Comparison of ENCODE assay signal across 8 cellular contexts in the genomic region with DNA sequence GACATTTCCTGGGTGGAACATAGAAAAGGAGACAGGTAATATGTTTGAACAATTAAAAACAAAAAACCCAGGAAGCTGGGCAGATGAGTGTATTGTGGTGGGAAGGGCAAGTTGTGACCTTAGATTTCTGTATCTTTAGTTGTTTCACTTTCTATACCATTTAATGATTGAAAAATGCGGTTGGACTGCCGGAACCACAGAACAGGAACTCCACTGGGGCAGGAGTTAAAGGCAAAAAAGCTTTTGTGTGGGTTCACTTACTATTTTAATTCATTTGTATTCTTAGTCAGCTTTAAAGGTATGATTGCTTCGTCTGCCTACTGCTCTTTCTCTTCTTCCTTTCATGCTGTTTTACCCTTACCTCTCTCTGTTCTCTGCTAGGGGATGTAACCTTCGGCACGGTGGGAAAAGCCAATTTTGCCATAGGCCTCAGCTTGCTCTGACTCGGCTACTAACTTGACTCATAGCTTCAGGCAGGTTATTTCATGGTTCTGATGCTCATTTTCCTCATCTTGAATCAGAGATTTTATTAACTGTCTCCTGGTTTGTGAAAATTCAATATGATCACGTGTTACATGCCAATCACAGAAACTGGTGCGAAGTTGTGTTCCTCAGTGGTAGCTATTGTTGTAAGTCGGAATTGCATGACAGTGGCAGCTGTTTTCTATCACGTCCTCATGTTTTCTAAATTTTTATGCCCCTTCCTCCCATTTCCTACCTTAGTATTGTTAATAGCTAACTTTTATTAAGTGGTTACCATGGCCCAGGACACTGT. TPM values are rescaled to one million over a fixed set of nuclear protein-coding genes. Genes with fewer than 3 reads are reported as not detected.
A peak's percentile ranks its signal among the peaks of the same experiment; 100 is the strongest.
DNase-seq lines count a peak whose midpoint lies in the region; ATAC-seq, FAIRE-seq and TF ChIP-seq lines count a peak whose summit lies in the region.

No MANE protein-coding gene starts in this region.

- H3K4me1 ChIP-seq in hepatocyte (ENCODE audit: insufficient read depth) (peaks cover 5% of the 10 kb centered on the region), pancreas (peaks cover 11 to 16% (median 15%) of the 10 kb centered on the region in 3 donors)

- FAIRE-seq in pancreas (lab: Jason Lieb, UNC) = no peak

- POLR2A ChIA-PET in activated B cell treated with CpG ODN at 0.5 μM for 24 hours (lab: Charles Lee) = interaction anchor here (0.9 to 4.2 kb wide), 17 partner anchors 8 to 93 kb away, joined by 3 to 72 read pairs (median 6); no protein-coding TSS in a partner anchor

- intact Hi-C loops in activated B cell treated with CpG ODN at 0.5 μM for 24 hours (cut with micrococcal nuclease) (loop anchor here (1.0 to 2.0 kb wide), 2 partner anchors 9 to 23 kb away; no protein-coding TSS in a partner anchor), pancreas (cut with DNase I) (loop anchor here in 1 of 3 donors (10.0 kb wide), 1 partner anchor 55 kb away; no protein-coding TSS in a partner anchor)

- H3K27me3 ChIP-seq in hepatocyte (no peaks in the 10 kb centered on the region), pancreas (no peaks in the 10 kb centered on the region)

- peak overlapping the region; percentile 77 for H3K4me2 ChIP-seq in hepatocyte

- H3K36me3 ChIP-seq in hepatocyte (replicated peaks; ENCODE audit: insufficient read depth, low read depth) (no peaks in the 10 kb centered on the region), pancreas (no peaks in the 10 kb centered on the region)

- peak; percentile 65 for ATAC-seq in GM19395 (IDR thresholded peaks at IDR 0.05; ENCODE audit: unreplicated experiment)
- ATAC-seq in HG03442 (IDR thresholded peaks at IDR 0.05; ENCODE audit: unreplicated experiment) = peak; percentile 76
- ATAC-seq in activated B cell treated with CpG ODN at 0.5 μM for 24 hours (ENCODE audit: low read depth) = peak; percentile 22
- ATAC-seq in pancreas = no peak

- no peak overlapping the region for H2AFZ ChIP-seq in hepatocyte

- H3K4me1 Mint-ChIP-seq in activated B cell treated with CpG ODN at 0.5 μM for 24 hours = peaks cover 55% of the 10 kb centered on the region

- in situ Hi-C loops in ACHN (cut with HindIII; ENCODE audit: low pct_ligation_motif_present, low pct_unique_long_range_greater_than_20kb, low sequenced_read_pairs) = no loop called here

- H3K9me2 ChIP-seq in hepatocyte (replicated peaks; ENCODE audit: insufficient read depth) = no peaks in the 10 kb centered on the region

- H3K9me3 Mint-ChIP-seq in activated B cell treated with CpG ODN at 0.5 μM for 24 hours = no peaks in the 10 kb centered on the region

- peak overlapping the region; percentile 92 for H3K4me3 Mint-ChIP-seq in activated B cell treated with CpG ODN at 0.5 μM for 24 hours

- H3K27ac ChIP-seq in hepatocyte = peak overlapping the region; percentile 82
- H3K27ac ChIP-seq in pancreas = peak overlapping the region in 2 of 4 donors; percentile 92 to 94

- DNase-seq in ACHN = peak; percentile 19
- no peak for DNase-seq in activated B cell treated with CpG ODN at 0.5 μM for 24 hours
- DNase-seq in hepatocyte (ENCODE audit: low spot score) = no peak
- no peak for DNase-seq in HuH-7 (ENCODE audit: low spot score)
- DNase-seq in pancreas = no peak
- no peak for DNase-seq in NCI-H1417 (lab: John Stamatoyannopoulos, UW)

- no peaks in the 10 kb centered on the region for H4K20me1 ChIP-seq in hepatocyte (ENCODE audit: insufficient read depth, poor library complexity, severe bottlenecking)

- no peaks in the 10 kb centered on the region for H3K27me3 Mint-ChIP-seq in activated B cell treated with CpG ODN at 0.5 μM for 24 hours

- H3K36me3 Mint-ChIP-seq in activated B cell treated with CpG ODN at 0.5 μM for 24 hours (ENCODE audit: low read depth) = peaks cover 16% of the 10 kb centered on the region

- H3K4me3 ChIP-seq in hepatocyte (peak overlapping the region; percentile 63), pancreas (no peak overlapping the region)

- 88% methylated on average over 10 of the region's 10 CpGs for WGBS in hepatocyte (ENCODE audit: low lambda C conversion rate, missing lambda C conversion rate)
- 84 to 86% methylated on average over 10 of the region's 10 CpGs for WGBS in pancreas, 2 donors

- peaks cover 17% of the 10 kb centered on the region for H3K79me2 ChIP-seq in hepatocyte

- peak overlapping the region; percentile 94 for H3K27ac Mint-ChIP-seq in activated B cell treated with CpG ODN at 0.5 μM for 24 hours

- H3K9me3 ChIP-seq in hepatocyte (ENCODE audit: low read depth) = no peaks in the 10 kb centered on the region
- H3K9me3 ChIP-seq in pancreas = no peaks in the 10 kb centered on the region

- CTCF ChIA-PET in activated B cell treated with CpG ODN at 0.5 μM for 24 hours (lab: Charles Lee) = interaction anchor here (1.1 to 5.9 kb wide), 11 partner anchors 9 to 94 kb away, joined by 3 to 66 read pairs (median 5); no protein-coding TSS in a partner anchor

- TF ChIP-seq CTCF in activated B cell treated with CpG ODN at 0.5 μM for 24 hours (IDR thresholded peaks at IDR 0.05) = no peak
- no peak for TF ChIP-seq CTCF in hepatocyte (IDR thresholded peaks at IDR 0.05; ENCODE audit: poor library complexity)
- TF ChIP-seq CTCF in pancreas (IDR thresholded peaks at IDR 0.05) = no peak

RNA-seq across cellular contexts. Expression of a gene that starts 1.6 kb away (rescaled TPM):
- total RNA-seq in activated B cell treated with CpG ODN at 0.5 μM for 24 hours (46.0 and 54.2 TPM in 2 replicates), hepatocyte (23.3 and 24.6 TPM in 2 replicates), pancreas (10 to 100 TPM; 13.0 to 21.4 (median 15.0) TPM)
- polyA plus RNA-seq in hepatocyte (8.1 TPM in 2 replicates), pancreas (1 to 10 TPM; 3.7 to 5.6 TPM)

Comparison
In these comparisons a context has a peak if more than half of its experiments do, and no peak if none do; other contexts are left out.
1. ATAC-seq: peak in GM19395 (single experiment), HG03442 (single experiment) and activated B cell treated with CpG ODN at 0.5 μM for 24 hours (single experiment); none in pancreas (0 of 4).